Comparison of ENCODE assay signal across 13 cellular contexts in genomic region chr5:38608877-38609276, GRCh38. TPM values are rescaled to one million over a fixed set of nuclear protein-coding genes. Genes with fewer than 3 reads are reported as not detected.
"Had no signal": no experiment of that assay in that cellular context is flagged by ENCODE, and none has a peak within 500 bp of the region (broad histone marks: within the 10 kb centered on the region; RNA-seq: fewer than 3 reads in every experiment).

No MANE protein-coding gene starts in this region.

- FAIRE-seq: colon, endometrium, urothelium cell line had no signal

- DNase-seq: activated CD4-positive, alpha-beta T cell treated with anti-CD3 and anti-CD28 coated beads for 36 hours; activated CD8-positive, alpha-beta T cell treated with anti-CD3 and anti-CD28 coated beads for 36 hours; activated effector memory CD4-positive, alpha-beta T cell treated with Interleukin-2 at 50 U/mL for 16 hours; activated naive CD4-positive, alpha-beta T cell treated with anti-CD3 and anti-CD28 coated beads, Interleukin-2, amount 50 U/mL, for 16 hours; activated T-cell treated with anti-CD3 and anti-CD28 coated beads, Interleukin-2, amount 50 U/mL, for 4 hours; caudate nucleus; kidney glomerular epithelial cell; spleen had no signal

- H3K4me1 ChIP-seq: spleen had no signal

- H3K27me3 ChIP-seq: spleen had no signal

- ATAC-seq: activated CD4-positive, alpha-beta T cell treated with anti-CD3 and anti-CD28 coated beads for 36 hours; activated CD8-positive, alpha-beta T cell treated with anti-CD3 and anti-CD28 coated beads for 36 hours; activated T-cell treated with anti-CD3 and anti-CD28 coated beads, Interleukin-2, amount 50 U/mL, for 4 hours; esophagus mucosa had no signal

- H3K27ac ChIP-seq: spleen, thoracic aorta had no signal

- H3K36me3 ChIP-seq: spleen, thoracic aorta had no signal

- H3K4me3 ChIP-seq: spleen, thoracic aorta had no signal

- H3K9me3 ChIP-seq: spleen, thoracic aorta had no signal

RNA-seq across cellular contexts. Expression of gene LIFR, which starts 52.4 kb away (rescaled TPM):
- total RNA-seq: activated CD8-positive, alpha-beta T cell treated with anti-CD3 and anti-CD28 coated beads for 36 hours had no signal
